Comparison of ENCODE assay signal across 17 cellular contexts in the genomic region with DNA sequence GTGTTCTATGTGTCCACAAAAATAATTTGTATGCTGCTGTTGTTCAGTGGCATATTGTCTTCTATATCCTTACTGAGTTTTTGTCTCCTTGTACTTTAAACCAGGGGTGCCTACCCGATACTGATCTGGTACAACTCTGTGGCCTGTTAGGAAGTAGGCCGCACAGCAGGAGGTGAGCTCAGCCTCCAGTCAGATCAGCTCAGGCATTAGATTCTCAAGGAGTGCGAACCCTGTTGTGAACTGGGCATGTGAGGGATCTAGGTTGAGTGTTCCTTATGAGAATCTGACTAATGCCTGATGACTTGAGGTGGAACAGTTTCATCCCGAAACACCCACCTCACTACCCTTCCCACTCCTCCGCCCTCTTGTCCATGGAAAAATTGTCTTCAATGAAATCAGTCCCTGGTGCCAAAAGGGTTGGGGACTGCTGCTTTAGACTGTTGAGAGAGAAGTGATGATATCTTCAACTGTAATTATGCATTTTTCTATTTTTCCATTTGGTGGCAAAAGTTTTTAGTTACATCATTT.
A peak's percentile ranks its signal among the peaks of the same experiment; 100 is the strongest.
DNase-seq lines count a peak whose midpoint lies in the region; ATAC-seq, FAIRE-seq and TF ChIP-seq lines count a peak whose summit lies in the region.
"Had no signal": no experiment of that assay in that cellular context is flagged by ENCODE, and none has a peak within 500 bp of the region (broad histone marks: within the 10 kb centered on the region; RNA-seq: fewer than 3 reads in every experiment).

No MANE protein-coding gene starts in this region.

- H3K9me3 Mint-ChIP-seq in activated CD4-positive, alpha-beta T cell treated with anti-CD3 and anti-CD28 coated beads for 36 hours (ENCODE audit: low read depth) = no peaks in the 10 kb centered on the region
- no peaks in the 10 kb centered on the region for H3K9me3 Mint-ChIP-seq in astrocyte (ENCODE audit: unreplicated experiment)
- no peaks in the 10 kb centered on the region for H3K9me3 Mint-ChIP-seq in nephron
- H3K9me3 Mint-ChIP-seq in T-cell = no peaks in the 10 kb centered on the region
- H3K9me3 Mint-ChIP-seq: CD4-positive, CD25-positive, alpha-beta regulatory T cell had no signal

- H3K27me3 Mint-ChIP-seq in activated CD4-positive, alpha-beta T cell treated with anti-CD3 and anti-CD28 coated beads for 36 hours = no peaks in the 10 kb centered on the region
- H3K27me3 Mint-ChIP-seq in astrocyte (ENCODE audit: low read depth, unreplicated experiment) = no peaks in the 10 kb centered on the region
- no peaks in the 10 kb centered on the region for H3K27me3 Mint-ChIP-seq in nephron (ENCODE audit: low read depth)
- no peaks in the 10 kb centered on the region for H3K27me3 Mint-ChIP-seq in T-cell
- H3K27me3 Mint-ChIP-seq: CD4-positive, CD25-positive, alpha-beta regulatory T cell had no signal

- H2AFZ ChIP-seq in astrocyte (ENCODE audit: low read depth, low read length) = no peak overlapping the region

- H3K9me3 ChIP-seq in astrocyte (ENCODE audit: insufficient read depth, low read depth, low read length) = no peaks in the 10 kb centered on the region

- peak overlapping the region; percentile 93 for H3K27ac Mint-ChIP-seq in activated CD4-positive, alpha-beta T cell treated with anti-CD3 and anti-CD28 coated beads for 36 hours
- H3K27ac Mint-ChIP-seq in astrocyte (ENCODE audit: unreplicated experiment) (peak overlapping the region; percentile 62), nephron (peak overlapping the region; percentile 34 to 78 (median 68)), T-cell (peak overlapping the region in 1 of 2 donors; percentile 39)

- H3K79me2 ChIP-seq in astrocyte (ENCODE audit: insufficient read depth, low read length) = peaks cover 99% of the 10 kb centered on the region

- no peak for TF ChIP-seq POLR2A in GM12892 (IDR thresholded peaks at IDR 0.05; ENCODE audit: low read depth, low read length)

- FAIRE-seq in GM12892 (lab: Jason Lieb, UNC) (peak; percentile 38), astrocyte (lab: Jason Lieb, UNC) (no peak)

- no peak overlapping the region for H3K4me2 ChIP-seq in astrocyte (ENCODE audit: low read length)

- no peak overlapping the region for H3K27ac ChIP-seq in astrocyte (ENCODE audit: low read depth, low read length)
- H3K27ac ChIP-seq: RWPE1 had no signal

- no peak overlapping the region for H3K4me3 Mint-ChIP-seq in activated CD4-positive, alpha-beta T cell treated with anti-CD3 and anti-CD28 coated beads for 36 hours
- H3K4me3 Mint-ChIP-seq in astrocyte (ENCODE audit: unreplicated experiment) (peak overlapping the region; percentile 27), nephron (no peak overlapping the region), T-cell (no peak overlapping the region)

- POLR2A ChIA-PET in activated CD4-positive, alpha-beta T cell treated with anti-CD3 and anti-CD28 coated beads for 36 hours (lab: Charles Lee) = interaction anchor here (0.6 kb wide), 1 partner anchor 104 kb away, joined by 3 read pairs; no protein-coding TSS in a partner anchor
- POLR2A ChIA-PET in T-cell (lab: Charles Lee) = no interaction called here

- no peak for ATAC-seq in activated CD4-positive, alpha-beta T cell treated with anti-CD3 and anti-CD28 coated beads for 36 hours
- no peak for ATAC-seq in T-cell (replicated peaks in 1 of 4)
- ATAC-seq: right cardiac atrium had no signal

- intact Hi-C loops in activated CD4-positive, alpha-beta T cell treated with anti-CD3 and anti-CD28 coated beads for 36 hours (cut with DNase I, micrococcal nuclease) = loop anchor here in 1 of 2 experiments (1.0 to 2.0 kb wide), 3 partner anchors 22 to 64 kb away; partner anchors contain the start of gene UBE2R2

- no peak overlapping the region for H3K4me3 ChIP-seq in astrocyte (ENCODE audit: insufficient read depth, low read depth, low read length)

- H3K4me1 ChIP-seq in astrocyte (ENCODE audit: insufficient read depth, low read length) = peaks cover 13% of the 10 kb centered on the region

- H3K36me3 Mint-ChIP-seq in activated CD4-positive, alpha-beta T cell treated with anti-CD3 and anti-CD28 coated beads for 36 hours (ENCODE audit: low read depth) = peaks cover 9% of the 10 kb centered on the region
- H3K36me3 Mint-ChIP-seq in astrocyte (ENCODE audit: low read depth, unreplicated experiment) (no peaks in the 10 kb centered on the region), nephron (ENCODE audit: low read depth) (no peaks in the 10 kb centered on the region), T-cell (no peaks in the 10 kb centered on the region)
- H3K36me3 Mint-ChIP-seq: CD4-positive, CD25-positive, alpha-beta regulatory T cell had no signal

- H4K20me1 ChIP-seq in astrocyte (ENCODE audit: insufficient read depth, low read length) = peaks cover 88% of the 10 kb centered on the region

- no peaks in the 10 kb centered on the region for H3K36me3 ChIP-seq in astrocyte (ENCODE audit: insufficient read depth, low read length)

- H3K4me1 Mint-ChIP-seq in activated CD4-positive, alpha-beta T cell treated with anti-CD3 and anti-CD28 coated beads for 36 hours = peaks cover 65% of the 10 kb centered on the region
- H3K4me1 Mint-ChIP-seq in astrocyte (ENCODE audit: low read depth, unreplicated experiment) (peaks cover 41% of the 10 kb centered on the region), nephron (peaks cover 38% of the 10 kb centered on the region), T-cell (peaks cover 59 to 67% (median 64%) of the 10 kb centered on the region in 3 donors)

- DNase-seq in activated CD4-positive, alpha-beta T cell treated with anti-CD3 and anti-CD28 coated beads for 36 hours = no peak
- DNase-seq in activated CD4-positive, alpha-beta T cell treated with anti-CD3 and anti-CD28 coated beads for 1 hour = no peak
- DNase-seq in GM12892 (ENCODE audit: insufficient read length) = no peak
- no peak for DNase-seq in astrocyte (ENCODE audit: low read depth)
- no peak for DNase-seq in NCI-H2227 (lab: John Stamatoyannopoulos, UW; ENCODE audit: unreplicated experiment)
- no peak for DNase-seq in T-cell
- DNase-seq in OCI-M1 (lab: John Stamatoyannopoulos, UW) = no peak
- DNase-seq: 8988T; activated CD4-positive, alpha-beta T cell treated with anti-CD3 and anti-CD28 coated beads, Interleukin-2, amount 50 U/mL, for 4 hours; CD4-positive, CD25-positive, alpha-beta regulatory T cell; central memory CD4-positive, alpha-beta T cell; kidney glomerular epithelial cell; MM.1S; right cardiac atrium; stimulated activated CD4-positive, alpha-beta T cell treated with anti-CD3 and anti-CD28 coated beads, Interleukin-4, amount 100 ng/mL, for 4 hours had no signal

- CTCF ChIA-PET in activated CD4-positive, alpha-beta T cell treated with anti-CD3 and anti-CD28 coated beads for 36 hours (lab: Charles Lee) = interaction anchor here (0.6 to 1.1 kb wide), 3 partner anchors 25 to 44 kb away, joined by 3 read pairs; no protein-coding TSS in a partner anchor
- CTCF ChIA-PET in T-cell (lab: Charles Lee) = interaction anchor here in 1 of 2 donors (0.8 to 0.9 kb wide), 2 partner anchors 8 to 67 kb away, joined by 3 read pairs; no protein-coding TSS in a partner anchor

- TF ChIP-seq CTCF in astrocyte (IDR thresholded peaks at IDR 0.05; ENCODE audit: insufficient read depth, low read depth, low read length) = no peak
- no peak for TF ChIP-seq CTCF in nephron (IDR thresholded peaks at IDR 0.05; ENCODE audit: unreplicated experiment in 3 of 3)

- H3K9ac ChIP-seq in astrocyte (ENCODE audit: low read length) = no peak overlapping the region

- H3K27me3 ChIP-seq in astrocyte (ENCODE audit: insufficient read depth, low read length) = no peaks in the 10 kb centered on the region
